8 cellular contexts compared by ENCODE assay signal in the genomic region with DNA sequence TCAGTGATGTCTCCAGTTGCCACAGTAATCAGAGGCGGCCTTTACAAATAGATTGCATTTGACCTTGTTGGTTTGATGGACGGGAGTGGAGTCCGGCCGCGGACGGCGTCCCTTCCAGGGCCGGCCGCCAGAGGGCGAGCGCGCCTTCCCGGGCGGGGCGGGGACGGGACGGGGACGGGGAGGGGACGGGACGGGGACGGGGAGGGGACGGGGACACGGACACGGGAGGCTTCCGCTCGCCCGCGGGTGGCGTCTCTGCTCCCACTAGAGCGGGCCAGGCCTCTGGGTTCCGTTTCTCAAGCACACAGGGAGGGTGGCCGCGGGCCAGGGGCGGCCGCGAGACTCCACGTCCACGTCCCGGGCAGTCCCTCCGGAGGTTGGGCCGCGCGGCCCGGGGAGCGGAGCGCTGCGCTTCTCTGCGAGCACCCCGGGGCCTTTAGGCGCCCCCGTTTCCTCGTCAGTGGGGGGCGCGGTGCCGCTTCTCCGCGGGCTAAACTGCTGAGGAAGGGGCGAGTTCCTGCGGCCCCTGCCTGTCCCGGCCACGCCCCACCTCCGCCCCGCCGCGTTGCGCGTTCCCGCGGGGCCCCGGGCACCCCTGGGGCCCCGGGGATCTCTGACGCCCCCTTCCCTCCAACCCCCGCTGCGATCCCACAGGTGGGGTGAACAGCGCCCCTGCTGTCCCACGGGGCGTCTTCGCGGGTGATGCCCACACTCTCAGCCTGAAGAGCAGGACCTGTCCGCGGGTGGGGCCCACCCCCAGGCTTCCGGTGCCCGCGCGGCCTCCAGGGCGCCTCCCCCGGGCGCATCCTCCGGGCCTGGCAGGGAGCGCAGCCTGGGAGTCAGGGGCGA.
DNase-seq lines count a peak whose midpoint lies in the region; ATAC-seq and TF ChIP-seq lines count a peak whose summit lies in the region.

No MANE protein-coding gene starts in this region.

- H3K4me3 ChIP-seq in NB4 (ENCODE audit: low read depth, low read length) (no peak overlapping the region), fibroblast of the aortic adventitia (ENCODE audit: low read depth, low read length) (peak overlapping the region; percentile 53), neural cell (ENCODE audit: low read length) (peak overlapping the region; percentile 57), stomach (peak overlapping the region; percentile 57 to 80 (median 64))

- H3K9ac ChIP-seq in neural cell (ENCODE audit: low read length): no peak overlapping the region

- intact Hi-C loops in CD14-positive monocyte (cut with micrococcal nuclease) (no loop called here), stomach (cut with DNase I; ENCODE audit: low total_unique reads) (no loop called here)

- H3K27me3 Mint-ChIP-seq in CD14-positive monocyte (ENCODE audit: low read depth in 3 of 3): peaks cover 5 to 23% (median 21%) of the 10 kb centered on the region in 3 donors

- H3K9me3 Mint-ChIP-seq in CD14-positive monocyte: peaks cover 0 to 11% (median 0%) of the 10 kb centered on the region in 7 donors

- no peak overlapping the region for H2AFZ ChIP-seq in neural cell (ENCODE audit: low read depth, low read length)

- H3K27me3 ChIP-seq in neural cell (ENCODE audit: insufficient read depth, low read depth, low read length) (peaks cover 11% of the 10 kb centered on the region), stomach (peaks cover 0 to 12% (median 6%) of the 10 kb centered on the region in 3 donors)

- no peaks in the 10 kb centered on the region for H3K36me3 ChIP-seq in neural cell (ENCODE audit: insufficient read depth, low read length)
- no peaks in the 10 kb centered on the region for H3K36me3 ChIP-seq in stomach

- H3K9me3 ChIP-seq in neural cell (ENCODE audit: low read length): no peaks in the 10 kb centered on the region
- H3K9me3 ChIP-seq in stomach: no peaks in the 10 kb centered on the region

- H3K36me3 Mint-ChIP-seq in CD14-positive monocyte: peaks cover 0 to 3% of the 10 kb centered on the region in 2 donors

- H3K4me1 Mint-ChIP-seq in CD14-positive monocyte: peaks cover 13% of the 10 kb centered on the region

- peaks cover 4 to 27% (median 15%) of the 10 kb centered on the region in 4 donors for H3K4me1 ChIP-seq in stomach

- H3K4me2 ChIP-seq in neural cell (ENCODE audit: low read length): no peak overlapping the region

- TF ChIP-seq EP300 in neural cell (conservative IDR thresholded peaks at IDR 0.05; ENCODE audit: poor library complexity, severe bottlenecking): no peak
- no peak for TF ChIP-seq EP300 in stomach (IDR thresholded peaks at IDR 0.05)

- H3F3A ChIP-seq in neural cell (ENCODE audit: insufficient read depth, low read length, poor library complexity, severe bottlenecking): no peaks in the 10 kb centered on the region

- TF ChIP-seq CTCF in CD14-positive monocyte (IDR thresholded peaks at IDR 0.05) (peak; percentile 81), NB4 (IDR thresholded peaks at IDR 0.05; ENCODE audit: low read depth, low read length) (peak; percentile 64), fibroblast of the aortic adventitia (IDR thresholded peaks at IDR 0.05; ENCODE audit: insufficient read depth, low read length) (peak; percentile 60), neural cell (IDR thresholded peaks at IDR 0.05; ENCODE audit: poor library complexity, severe bottlenecking) (peak; percentile 50), stomach (IDR thresholded peaks at IDR 0.05) (peak in 4 of 7 experiments; percentile 34 to 90 (median 84))

- peak; percentile 76 for DNase-seq in CD14-positive monocyte (ENCODE audit: low spot score)
- DNase-seq in NB4 (ENCODE audit: low read depth): peak; percentile 51
- DNase-seq in activated T-helper 1 cell treated with Interleukin-2 at 50 U/mL for 16 hours (ENCODE audit: low read depth): peak; percentile 68
- DNase-seq in fibroblast of the aortic adventitia (ENCODE audit: low read depth): peak; percentile 8
- peak; percentile 78 for DNase-seq in stomach
- no peak for DNase-seq in NCI-H2196 (lab: John Stamatoyannopoulos, UW; ENCODE audit: unreplicated experiment)

- H4K20me1 ChIP-seq in neural cell (ENCODE audit: insufficient read depth): no peaks in the 10 kb centered on the region

- no peaks in the 10 kb centered on the region for H3K9me2 ChIP-seq in neural cell (ENCODE audit: insufficient read depth, low read length)

- H3K4me3 Mint-ChIP-seq in CD14-positive monocyte: peak overlapping the region; percentile 73 to 75

- TF ChIP-seq RAD21 in neural cell (conservative IDR thresholded peaks at IDR 0.05): no peak

- H3K79me2 ChIP-seq in neural cell (replicated peaks; ENCODE audit: insufficient read depth, low read length): no peaks in the 10 kb centered on the region

- WGBS in stomach, 5 donors: 1 to 3% (median 2%) methylated on average over 10 to 91 of the region's 91 CpGs

- H3K27ac ChIP-seq in neural cell (ENCODE audit: low read length) (no peak overlapping the region), stomach (peak overlapping the region; percentile 54 to 82 (median 78))

- ATAC-seq in GM21381 (IDR thresholded peaks at IDR 0.05; ENCODE audit: unreplicated experiment): peak; percentile 51

- TF ChIP-seq POLR2A in NB4 (IDR thresholded peaks at IDR 0.05; ENCODE audit: extremely low read depth, insufficient read length): no peak
- TF ChIP-seq POLR2A in stomach (IDR thresholded peaks at IDR 0.05): no peak

- H3K27ac Mint-ChIP-seq in CD14-positive monocyte: no peak overlapping the region

TF ChIP-seq in neural cell, 6 proteins besides CTCF, POLR2A, EP300 and RAD21:
- TF ChIP-seq POLR2AphosphoS5 (IDR thresholded peaks at IDR 0.05): no peak
- no peak for TF ChIP-seq TAF1 (IDR thresholded peaks at IDR 0.05; ENCODE audit: low read depth)
- no peak for TF ChIP-seq MXI1 (conservative IDR thresholded peaks at IDR 0.05; ENCODE audit: poor library complexity, severe bottlenecking)
- no peak for TF ChIP-seq REST (IDR thresholded peaks at IDR 0.05; ENCODE audit: borderline replicate concordance)
- TF ChIP-seq SMC3 (conservative IDR thresholded peaks at IDR 0.05; ENCODE audit: poor library complexity): no peak
- TF ChIP-seq EZH2 (IDR thresholded peaks at IDR 0.05; ENCODE audit: borderline replicate concordance, insufficient read depth, low read length, poor library complexity, severe bottlenecking): no peak
